ENCODE assay signal across 8 cellular contexts in genomic region chr6:31356216-31356945, GRCh38. TPM values are rescaled to one million over a fixed set of nuclear protein-coding genes. Genes with fewer than 3 reads are reported as not detected.
DNase-seq lines count a peak whose midpoint lies in the region; ATAC-seq, FAIRE-seq and TF ChIP-seq lines count a peak whose summit lies in the region.

No MANE protein-coding gene starts in this region.

- ATAC-seq in GM19395 (IDR thresholded peaks at IDR 0.05; ENCODE audit: unreplicated experiment), result peak; percentile 35
- ATAC-seq in PC-3, result peak; percentile 72

- H3K4me2 ChIP-seq in PC-3 (ENCODE audit: low read length), result peak overlapping the region; percentile 91

- H3K36me3 ChIP-seq in A673 (ENCODE audit: insufficient read depth, low read length, poor library complexity, severe bottlenecking) (no peaks in the 10 kb centered on the region), PC-3 (ENCODE audit: low read depth, low read length) (no peaks in the 10 kb centered on the region), kidney (ENCODE audit: control insufficient read depth in 1 of 2, insufficient read depth in 2 of 2, low read length in 2 of 2) (peaks cover 3 to 6% of the 10 kb centered on the region in 2 donors)

- H3K9me3 ChIP-seq in A673 (ENCODE audit: low read depth, low read length, poor library complexity, severe bottlenecking) (no peaks in the 10 kb centered on the region), PC-3 (ENCODE audit: low read length) (no peaks in the 10 kb centered on the region), kidney (ENCODE audit: control insufficient read depth in 1 of 2, low read length in 2 of 2) (no peaks in the 10 kb centered on the region)

- CTCF ChIA-PET in A673 (lab: Charles Lee) (no interaction called here), PC-3 (lab: Charles Lee) (no interaction called here)

- TF ChIP-seq CTCF in A673 (conservative IDR thresholded peaks at IDR 0.05; ENCODE audit: low read depth, low read length) (peak; percentile 36), PC-3 (conservative IDR thresholded peaks at IDR 0.05; ENCODE audit: low read depth, low read length) (no peak), kidney (IDR thresholded peaks at IDR 0.05; ENCODE audit: borderline replicate concordance, extremely low read depth, insufficient read depth) (no peak)

- H3K9ac ChIP-seq in PC-3 (ENCODE audit: low read length) (peak overlapping the region; percentile 48), kidney (ENCODE audit: low read length in 2 of 2) (peak overlapping the region; percentile 60 to 98)

- H3K9me2 ChIP-seq in PC-3 (replicated peaks; ENCODE audit: low read length), result no peaks in the 10 kb centered on the region

- intact Hi-C loops in A673 (cut with micrococcal nuclease; ENCODE audit: unreplicated experiment), result no loop called here
- intact Hi-C loops in PC-3 (cut with micrococcal nuclease), result loop anchor here (5.0 kb wide), 1 partner anchor 84 kb away; the partner anchor contains the start of gene HLA-C
- intact Hi-C loops in kidney (cut with DNase I), result no loop called here

- H3K27ac ChIP-seq in A673 (ENCODE audit: low read depth, low read length, poor library complexity, severe bottlenecking) (peak overlapping the region; percentile 32), PC-3 (ENCODE audit: low read length) (no peak overlapping the region), kidney (ENCODE audit: low read depth in 2 of 2, low read length in 2 of 2) (peak overlapping the region; percentile 74 to 94)

- no peak for FAIRE-seq in kidney (lab: Jason Lieb, UNC)

- DNase-seq in A673 (ENCODE audit: low spot score), result peak; percentile 20
- DNase-seq in PC-3, result peak; percentile 9
- DNase-seq in astrocyte of the hippocampus (ENCODE audit: low read depth, low spot score), result peak; percentile 42
- peak; percentile 86 for DNase-seq in kidney
- DNase-seq in stimulated activated CD4-positive, alpha-beta T cell treated with anti-CD3 and anti-CD28 coated beads, Interleukin-4, amount 100 ng/mL, for 4 hours, result peak; percentile 23 to 38
- DNase-seq in NCI-H2107 (lab: John Stamatoyannopoulos, UW), result no peak
- DNase-seq in putamen (ENCODE audit: low spot score), result no peak

- H3K79me2 ChIP-seq in PC-3 (ENCODE audit: low read length), result no peaks in the 10 kb centered on the region

- no peaks in the 10 kb centered on the region for H4K20me1 ChIP-seq in PC-3 (ENCODE audit: low read length)

- H2AFZ ChIP-seq in PC-3 (ENCODE audit: low read length), result peak overlapping the region; percentile 92

- peaks cover 6% of the 10 kb centered on the region for H3K4me1 ChIP-seq in A673 (ENCODE audit: insufficient read depth, low read length, poor library complexity, severe bottlenecking)
- H3K4me1 ChIP-seq in PC-3 (ENCODE audit: insufficient read depth, low read length), result no peaks in the 10 kb centered on the region
- H3K4me1 ChIP-seq in kidney (ENCODE audit: control insufficient read depth in 1 of 2, insufficient read depth in 1 of 2, low read depth in 1 of 2, low read length in 2 of 2), result peaks cover 0 to 12% of the 10 kb centered on the region in 2 donors

- POLR2A ChIA-PET in A673 (lab: Charles Lee; ENCODE audit: low non-redundant PET), result no interaction called here
- POLR2A ChIA-PET in PC-3 (lab: Charles Lee; ENCODE audit: unreplicated experiment), result no interaction called here

- TSS peak; percentile 57 for BruUV-seq in A673 (replicated peaks; lab: Mats Ljungman, UMichigan)
- BruUV-seq in PC-3 (replicated peaks; lab: Mats Ljungman, UMichigan), result no TSS peak

- H3K4me3 ChIP-seq in A673 (ENCODE audit: low read depth, low read length, poor library complexity, severe bottlenecking) (peak overlapping the region; percentile 72), PC-3 (ENCODE audit: low read length) (peak overlapping the region; percentile 87), kidney (ENCODE audit: low read length in 2 of 2) (peak overlapping the region; percentile 81 to 90)

- H3K27me3 ChIP-seq in A673 (replicated peaks; ENCODE audit: insufficient read depth, low read depth, low read length, poor library complexity) (peaks cover 55% of the 10 kb centered on the region), PC-3 (ENCODE audit: low read length) (no peaks in the 10 kb centered on the region)

- H3F3A ChIP-seq in PC-3 (ENCODE audit: low read length, unreplicated experiment), result no peaks in the 10 kb centered on the region

RNA-seq across cellular contexts. Expression of gene HLA-B, which starts 0.6 kb away (rescaled TPM):
- total RNA-seq in A673 (2021) (27.3 and 29.9 TPM in 2 replicates), PC-3 (2014; rRNA removed) (55.4 and 168 TPM in 2 replicates), kidney (1,532 TPM)
- polyA plus RNA-seq in kidney (ENCODE audit: insufficient read depth, low read depth, low replicate concordance), result 1,348 TPM

RNA-seq across cellular contexts. Expression of gene MICA, which starts 47.0 kb away (rescaled TPM):
- total RNA-seq in A673 (2021), result 31.6 and 41.2 TPM in 2 replicates
- total RNA-seq in PC-3 (2014; rRNA removed), result 33.1 and 35.0 TPM in 2 replicates
- total RNA-seq in kidney, result 27.5 TPM
- 34.7 TPM for polyA plus RNA-seq in kidney (ENCODE audit: insufficient read depth, low read depth, low replicate concordance)

Comparison
In these comparisons a context has a peak if more than half of its experiments do, and no peak if none do; other contexts are left out.
1. DNase-seq: peak in A673 (single experiment), PC-3 (single experiment), astrocyte of the hippocampus (single experiment), kidney (single experiment) and stimulated activated CD4-positive, alpha-beta T cell treated with anti-CD3 and anti-CD28 coated beads, Interleukin-4, amount 100 ng/mL, for 4 hours (2 of 2); none in NCI-H2107 (single experiment) and putamen (single experiment).
2. Peak in every context shown above with its lines, with median percentiles within 50 percentile points of each other: H3K4me3 ChIP-seq.